Comparison of ENCODE assay signal across 8 cellular contexts in the genomic region with DNA sequence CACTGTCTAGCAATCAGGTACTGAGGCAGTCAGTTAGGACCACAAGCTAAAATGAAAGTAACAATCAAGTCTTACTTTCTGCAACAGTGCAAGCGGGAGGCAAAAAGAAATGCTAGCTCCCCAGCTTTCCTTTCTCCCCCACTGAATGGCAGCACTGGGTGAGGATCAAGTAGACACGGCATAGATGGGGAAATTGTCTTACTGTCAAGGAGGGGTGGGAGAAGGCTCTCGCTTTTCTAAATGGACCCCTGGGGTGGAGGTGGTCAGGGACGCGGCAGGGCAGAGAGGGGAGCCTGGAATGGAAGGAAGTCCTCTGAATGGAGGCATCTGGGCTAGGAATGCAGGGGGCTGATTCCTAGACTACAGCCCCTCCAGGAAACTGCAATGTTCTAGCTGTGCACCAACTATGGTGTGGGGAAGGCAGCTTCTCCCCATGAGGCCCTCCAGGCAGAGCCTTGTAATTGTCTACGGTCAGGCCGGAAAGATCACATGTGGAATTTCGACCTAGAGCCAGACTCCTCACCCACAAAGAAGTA. TPM values are rescaled to one million over a fixed set of nuclear protein-coding genes. Genes with fewer than 3 reads are reported as not detected.
DNase-seq lines count a peak whose midpoint lies in the region; ATAC-seq and TF ChIP-seq lines count a peak whose summit lies in the region.
"Had no signal": no experiment of that assay in that cellular context is flagged by ENCODE, and none has a peak within 500 bp of the region (broad histone marks: within the 10 kb centered on the region; RNA-seq: fewer than 3 reads in every experiment).

No MANE protein-coding gene starts in this region.

- peak overlapping the region; percentile 29; the same call in 1 of the 2 replicates for H3K27ac ChIP-seq in VCaP
- H3K27ac ChIP-seq: neutrophil had no signal

- no peak for TF ChIP-seq CTCF in VCaP (conservative IDR thresholded peaks at IDR 0.05)

- H3K27me3 ChIP-seq in H7 (ENCODE audit: control insufficient read depth, insufficient read depth, low read length) (no peaks in the 10 kb centered on the region), skeletal muscle satellite cell (ENCODE audit: control insufficient read depth, insufficient read depth, low read length) (no peaks in the 10 kb centered on the region)
- H3K27me3 ChIP-seq: neutrophil had no signal

- H3K4me3 ChIP-seq in H7 (ENCODE audit: insufficient read depth, low read depth, low read length) (peak overlapping the region; percentile 0; the same call in 1 of the 2 replicates), skeletal muscle satellite cell (ENCODE audit: low read length) (peak overlapping the region; percentile 44)

- no peaks in the 10 kb centered on the region for H3K36me3 ChIP-seq in H7 (replicated peaks; ENCODE audit: control insufficient read depth, insufficient read depth, low read length)
- H3K36me3 ChIP-seq in skeletal muscle satellite cell (ENCODE audit: insufficient read depth, low read length): no peaks in the 10 kb centered on the region
- H3K36me3 ChIP-seq: neutrophil had no signal

- no peaks in the 10 kb centered on the region for H3K9me3 ChIP-seq in skeletal muscle satellite cell (replicated peaks; ENCODE audit: low read length)
- H3K9me3 ChIP-seq: neutrophil had no signal

- ATAC-seq in SK-N-SH treated with all-trans-retinoic acid at 6 μM for 48 hours: no peak

- peak overlapping the region; percentile 34 for H3K9ac ChIP-seq in skeletal muscle satellite cell (ENCODE audit: low read depth, low read length)

- H3K4me2 ChIP-seq in skeletal muscle satellite cell (ENCODE audit: low read length): peak overlapping the region; percentile 66

- H3K4me1 ChIP-seq in skeletal muscle satellite cell (ENCODE audit: control insufficient read depth, insufficient read depth, low read length): peaks cover 37% of the 10 kb centered on the region

- DNase-seq in H7 (peak; percentile 19), fibroblast of peridontal ligament (ENCODE audit: extremely low read depth) (peak; percentile 68), mesenteric fat pad (ENCODE audit: low spot score) (no peak), NCI-H1092 treated with DMSO at 0.1 percent for 48 hours (lab: John Stamatoyannopoulos, UW) (no peak)

TF ChIP-seq in SK-N-SH treated with all-trans-retinoic acid at 6 μM for 48 hours, 23 proteins besides CTCF, POLR2A, EP300 and RAD21:
- TF ChIP-seq ZNF70 (CRISPR knock-in tag; IDR thresholded peaks at IDR 0.05) (no peak), ARNTL (CRISPR knock-in tag; IDR thresholded peaks at IDR 0.05; ENCODE audit: borderline replicate concordance, low read depth) (no peak), ESRRG (CRISPR knock-in tag; IDR thresholded peaks at IDR 0.05) (no peak), CSDC2 (CRISPR knock-in tag; IDR thresholded peaks at IDR 0.05) (no peak), ZNF565 (CRISPR knock-in tag; conservative IDR thresholded peaks at IDR 0.05; ENCODE audit: low read depth) (no peak)

RNA-seq across cellular contexts. Expression of a gene that starts 24.3 kb away (rescaled TPM):
- 28.9 and 43.2 TPM in 2 replicates for total RNA-seq in H7 (2014; rRNA removed; shearing (Covaris generic))
- 33.2 and 43.6 TPM in 2 replicates for total RNA-seq in skeletal muscle satellite cell (2012; rRNA removed)
- total RNA-seq in mesenteric fat pad: 27.1 TPM

RNA-seq across cellular contexts. Expression of a gene that starts 24.5 kb away (rescaled TPM):
- total RNA-seq in H7 (2014; rRNA removed; shearing (Covaris generic)): 15.1 and 22.9 TPM in 2 replicates
- total RNA-seq in skeletal muscle satellite cell (2012; rRNA removed): 15.1 and 24.8 TPM in 2 replicates
- total RNA-seq in mesenteric fat pad: 10.9 TPM

Comparison
In these comparisons a context has a peak if more than half of its experiments do, and no peak if none do; other contexts are left out.
1. DNase-seq: peak in H7 (single experiment) and fibroblast of peridontal ligament (single experiment); none in mesenteric fat pad (single experiment) and NCI-H1092 treated with DMSO at 0.1 percent for 48 hours (single experiment).